In the genomic region with DNA sequence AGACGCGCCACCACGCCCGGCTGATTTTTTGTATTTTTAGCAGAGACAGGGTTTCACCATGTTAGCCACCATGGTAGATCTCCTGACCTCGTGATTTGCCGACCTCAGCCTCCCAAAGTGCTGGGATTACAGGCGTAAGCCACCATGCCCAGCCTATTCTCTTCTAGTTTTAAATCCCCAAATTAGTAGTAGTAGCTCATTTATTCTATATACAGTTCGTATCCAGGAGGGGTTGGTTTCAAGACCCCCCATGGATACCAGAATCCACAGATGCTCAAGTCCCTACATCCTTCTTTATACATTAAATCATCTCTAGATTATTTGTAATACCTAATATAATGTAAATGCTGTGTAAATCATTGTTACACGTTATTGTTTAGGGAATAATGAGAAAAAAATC, we compare ENCODE assay signal across 14 cellular contexts.
"Had no signal": no experiment of that assay in that cellular context is flagged by ENCODE, and none has a peak within 500 bp of the region (broad histone marks: within the 10 kb centered on the region; RNA-seq: fewer than 3 reads in every experiment).

No MANE protein-coding gene starts in this region.

- ATAC-seq: esophagus mucosa, left colon, sciatic nerve, upper lobe of right lung had no signal

- H3K27ac Mint-ChIP-seq: activated naive CD4-positive, alpha-beta T cell treated with anti-CD3 and anti-CD28 coated beads for 36 hours had no signal

- H3K9me3 ChIP-seq: upper lobe of right lung had no signal

- H3K4me1 ChIP-seq: SJCRH30 had no signal

- H3K27me3 ChIP-seq: breast epithelium, SJCRH30, spleen, upper lobe of right lung had no signal

- H3K27ac ChIP-seq: breast epithelium, spleen, upper lobe of right lung, WERI-Rb-1 had no signal

- DNase-seq: activated CD4-positive, alpha-beta T cell treated with anti-CD3 and anti-CD28 coated beads, Interleukin-2, amount 10 ng/mL, durations not matched to agents 24 days and 14 days; activated naive CD4-positive, alpha-beta T cell treated with anti-CD3 and anti-CD28 coated beads for 36 hours; left colon; SJCRH30; spleen; stimulated activated CD4-positive, alpha-beta T cell treated with anti-CD3 and anti-CD28 coated beads, Interleukin-1b, Interleukin-23, amount 100 ng/mL, for 48 hours; stimulated activated naive CD4-positive, alpha-beta T cell treated with Interleukin-2 at 50 U/mL for 16 hours; T1000; upper lobe of right lung; WERI-Rb-1 had no signal

- H3K27me3 Mint-ChIP-seq: activated CD4-positive, alpha-beta T cell treated with anti-CD3 and anti-CD28 coated beads, Interleukin-2, amount 10 ng/mL, durations not matched to agents 24 days and 14 days had no signal

- H3K4me3 ChIP-seq: breast epithelium, lung, upper lobe of right lung had no signal
